22 cellular contexts compared by ENCODE assay signal in genomic region chr11:71467164-71467563, GRCh38. TPM values are rescaled to one million over a fixed set of nuclear protein-coding genes. Genes with fewer than 3 reads are reported as not detected.
A peak's percentile ranks its signal among the peaks of the same experiment; 100 is the strongest.
DNase-seq lines count a peak whose midpoint lies in the region; ATAC-seq and TF ChIP-seq lines count a peak whose summit lies in the region.
"Had no signal": no experiment of that assay in that cellular context is flagged by ENCODE, and none has a peak within 500 bp of the region (broad histone marks: within the 10 kb centered on the region; RNA-seq: fewer than 3 reads in every experiment).

No MANE protein-coding gene starts in this region.

- peaks cover 12% of the 10 kb centered on the region for H3K4me1 Mint-ChIP-seq in T-helper 17 cell
- no peaks in the 10 kb centered on the region for H3K4me1 Mint-ChIP-seq in chondrocyte (ENCODE audit: low read depth)

- H3K27me3 ChIP-seq in SJCRH30 = no peaks in the 10 kb centered on the region
- H3K27me3 ChIP-seq: BE2C had no signal

- H3K4me3 ChIP-seq in epithelial cell of esophagus (ENCODE audit: low read length) (no peak overlapping the region), coronary artery (no peak overlapping the region), SJCRH30 (no peak overlapping the region)
- H3K4me3 ChIP-seq: GM23338 had no signal

- H3K4me3 Mint-ChIP-seq in T-helper 17 cell = no peak overlapping the region
- no peak overlapping the region for H3K4me3 Mint-ChIP-seq in chondrocyte (ENCODE audit: unreplicated experiment)
- H3K4me3 Mint-ChIP-seq: CD4-positive, CD25-positive, alpha-beta regulatory T cell; GM23338 had no signal

- H3K4me1 ChIP-seq in SJCRH30 = no peaks in the 10 kb centered on the region
- H3K4me1 ChIP-seq: BE2C had no signal

- peaks cover 10% of the 10 kb centered on the region for H3K36me3 Mint-ChIP-seq in T-helper 17 cell (ENCODE audit: low read depth)
- peaks cover 22% of the 10 kb centered on the region for H3K36me3 Mint-ChIP-seq in chondrocyte (ENCODE audit: low read depth)

- no peaks in the 10 kb centered on the region for H3K36me3 ChIP-seq in SJCRH30
- H3K36me3 ChIP-seq: BE2C had no signal

- no peak for DNase-seq in T-helper 17 cell
- DNase-seq in chondrocyte (ENCODE audit: low spot score) = peak; percentile 30
- peak; percentile 8 for DNase-seq in epithelial cell of esophagus (ENCODE audit: low read depth)
- peak; percentile 15 for DNase-seq in posterior vena cava (ENCODE audit: low spot score)
- DNase-seq in OCI-M2 (lab: John Stamatoyannopoulos, UW; ENCODE audit: unreplicated experiment) = no peak
- DNase-seq in NCI-H69 (lab: John Stamatoyannopoulos, UW) = no peak
- no peak for DNase-seq in coronary artery (ENCODE audit: low spot score)
- DNase-seq in SJCRH30 = no peak
- DNase-seq: ACHN; BE2C; C1 segment of cervical spinal cord; Caco-2; CD4-positive, CD25-positive, alpha-beta regulatory T cell; DMS153; DMS79; GDM1; HCEC 1CT; IMR-90 had no signal

- intact Hi-C loops in posterior vena cava (cut with DNase I) = no loop called here

- H3K27ac Mint-ChIP-seq in T-helper 17 cell (peak overlapping the region; percentile 56), chondrocyte (ENCODE audit: unreplicated experiment) (no peak overlapping the region)
- H3K27ac Mint-ChIP-seq: CD4-positive, CD25-positive, alpha-beta regulatory T cell; GM23338 had no signal

- H3K9me3 Mint-ChIP-seq in chondrocyte (ENCODE audit: low read depth) = no peaks in the 10 kb centered on the region

- TF ChIP-seq CTCF in chondrocyte (IDR thresholded peaks at IDR 0.05) (no peak), epithelial cell of esophagus (IDR thresholded peaks at IDR 0.05; ENCODE audit: insufficient read depth, low read depth, low read length, missing control alignments) (no peak), coronary artery (IDR thresholded peaks at IDR 0.05) (no peak)

- no peak overlapping the region for H3K27ac ChIP-seq in coronary artery
- no peak overlapping the region for H3K27ac ChIP-seq in SJCRH30
- H3K27ac ChIP-seq: HL-60 had no signal

- ATAC-seq in T-helper 17 cell = no peak
- ATAC-seq: GM23338 had no signal

- H3K27me3 Mint-ChIP-seq in T-helper 17 cell (no peaks in the 10 kb centered on the region), chondrocyte (ENCODE audit: low read depth) (no peaks in the 10 kb centered on the region)
- H3K27me3 Mint-ChIP-seq: CD4-positive, CD25-positive, alpha-beta regulatory T cell had no signal

- H3K9me3 ChIP-seq in T-helper 17 cell (ENCODE audit: control insufficient read depth, low read length, poor library complexity, severe bottlenecking) = no peaks in the 10 kb centered on the region
- no peaks in the 10 kb centered on the region for H3K9me3 ChIP-seq in SJCRH30 (replicated peaks)
- H3K9me3 ChIP-seq: BE2C had no signal

RNA-seq across cellular contexts. Expression of gene NADSYN1, which starts 14.2 kb away (rescaled TPM):
- total RNA-seq in T-helper 17 cell (100 to 1,000 TPM in 1 of 2 donors, 10 to 100 TPM in 1; 99.7 to 114 TPM), chondrocyte (38.8 to 47.5 TPM (median 41.4 TPM) in 3 replicates), posterior vena cava (10 to 100 TPM; 38.7 to 48.1 TPM)
- 17.8 and 18.0 TPM in 2 replicates for total RNA-seq in SJCRH30 (2014; rRNA removed; shearing (Covaris generic))

RNA-seq across cellular contexts. Expression of gene DHCR7, which starts 19.0 kb away (rescaled TPM):
- 10 to 100 TPM; 16.8 to 26.7 TPM for total RNA-seq in T-helper 17 cell
- total RNA-seq in chondrocyte = 44.4 to 58.7 TPM (median 57.5 TPM) in 3 replicates
- 10 to 100 TPM; 14.9 to 15.5 TPM for total RNA-seq in posterior vena cava
- total RNA-seq in SJCRH30 (2014; rRNA removed; shearing (Covaris generic)) = 40.1 and 42.8 TPM in 2 replicates

RNA-seq across cellular contexts. Expression of gene KRTAP5-7, which starts 59.9 kb away (rescaled TPM):
- total RNA-seq in T-helper 17 cell = not detected
- not detected in 3 replicates for total RNA-seq in chondrocyte
- under 1 TPM in 1 of 2 donors, not detected in 1; 0.24 TPM for total RNA-seq in posterior vena cava
- not detected in 2 replicates for total RNA-seq in SJCRH30 (2014; rRNA removed; shearing (Covaris generic))
- total RNA-seq: Caco-2; CD4-positive, CD25-positive, alpha-beta regulatory T cell; Daoy; GM23338; HT1080; IMR-90 had no signal

Comparison
In these comparisons a context has a peak if more than half of its experiments do, and no peak if none do; other contexts are left out.
1. DNase-seq: peak in chondrocyte (single experiment), epithelial cell of esophagus (single experiment) and posterior vena cava (single experiment); none in T-helper 17 cell (0 of 3), OCI-M2 (single experiment), NCI-H69 (single experiment), coronary artery (single experiment) and SJCRH30 (0 of 2).